In the genomic region with DNA sequence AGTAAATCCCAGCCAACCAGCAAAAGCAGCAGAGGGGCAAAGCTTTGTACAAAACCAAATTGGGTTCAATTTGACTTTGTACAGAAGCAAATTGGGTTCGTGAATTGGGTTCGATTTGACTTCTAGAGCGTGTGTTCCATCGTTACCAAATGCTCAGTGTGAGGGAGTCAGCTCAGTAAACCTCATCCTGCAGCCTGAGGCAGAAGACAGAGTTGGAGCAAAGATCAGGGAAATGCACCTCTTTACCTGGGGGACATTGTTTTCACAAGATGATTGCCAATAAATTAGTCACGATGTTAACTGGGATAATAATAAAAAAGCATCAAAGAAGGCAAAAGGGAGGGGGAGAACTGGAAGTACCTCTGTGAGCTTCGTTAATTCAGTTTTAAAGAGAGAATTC, we compare ENCODE assay signal across 11 cellular contexts. TPM values are rescaled to one million over a fixed set of nuclear protein-coding genes. Genes with fewer than 3 reads are reported as not detected.
A peak's percentile ranks its signal among the peaks of the same experiment; 100 is the strongest.
DNase-seq lines count a peak whose midpoint lies in the region; ATAC-seq and TF ChIP-seq lines count a peak whose summit lies in the region.
"Had no signal": no experiment of that assay in that cellular context is flagged by ENCODE, and none has a peak within 500 bp of the region (broad histone marks: within the 10 kb centered on the region; RNA-seq: fewer than 3 reads in every experiment).

No MANE protein-coding gene starts in this region.

- H3K4me3 ChIP-seq in CD8-positive, alpha-beta T cell (ENCODE audit: low read depth, low read length): no peak overlapping the region
- H3K4me3 ChIP-seq in fibroblast of the aortic adventitia (ENCODE audit: low read depth, low read length) (peak overlapping the region; percentile 82), psoas muscle (peak overlapping the region; percentile 88)
- no peak overlapping the region for H3K4me3 ChIP-seq in effector memory CD4-positive, alpha-beta T cell (ENCODE audit: insufficient read depth, low read depth, low read length, poor library complexity, severe bottlenecking)

- no peaks in the 10 kb centered on the region for H3K9me3 ChIP-seq in CD8-positive, alpha-beta T cell (ENCODE audit: low read length)
- H3K9me3 ChIP-seq in T-helper 17 cell (ENCODE audit: control insufficient read depth, low read length, poor library complexity, severe bottlenecking) (no peaks in the 10 kb centered on the region), psoas muscle (no peaks in the 10 kb centered on the region)
- no peaks in the 10 kb centered on the region for H3K9me3 ChIP-seq in effector memory CD4-positive, alpha-beta T cell (ENCODE audit: control insufficient read depth, low read length)

- no peak for ATAC-seq in CD8-positive, alpha-beta T cell
- no peak for ATAC-seq in T-helper 17 cell
- ATAC-seq in psoas muscle: no peak
- ATAC-seq in left colon: no peak
- ATAC-seq in HG03442 (IDR thresholded peaks at IDR 0.05; ENCODE audit: unreplicated experiment): no peak

- peak overlapping the region; percentile 99 for H3K4me3 Mint-ChIP-seq in CD8-positive, alpha-beta T cell
- H3K4me3 Mint-ChIP-seq in T-helper 17 cell: peak overlapping the region; percentile 21

- H3K9me3 Mint-ChIP-seq in CD8-positive, alpha-beta T cell: no peaks in the 10 kb centered on the region

- H3K27ac ChIP-seq in CD8-positive, alpha-beta T cell (ENCODE audit: low read depth, low read length): no peak overlapping the region
- H3K27ac ChIP-seq in psoas muscle: peak overlapping the region; percentile 74
- H3K27ac ChIP-seq in effector memory CD4-positive, alpha-beta T cell (ENCODE audit: insufficient read depth, low read length, poor library complexity, severe bottlenecking): no peak overlapping the region

- POLR2A ChIA-PET in CD8-positive, alpha-beta T cell (lab: Charles Lee): interaction anchor here (1.1 to 1.6 kb wide), 2 partner anchors 12 to 102 kb away, joined by 3 read pairs; no protein-coding TSS in a partner anchor

- H3K36me3 Mint-ChIP-seq in CD8-positive, alpha-beta T cell: peaks cover 7% of the 10 kb centered on the region
- H3K36me3 Mint-ChIP-seq in T-helper 17 cell (ENCODE audit: low read depth): no peaks in the 10 kb centered on the region

- intact Hi-C loops in CD8-positive, alpha-beta T cell (cut with DNase I, micrococcal nuclease): loop anchor here (2.0 to 5.0 kb wide), 2 partner anchors 147 to 157 kb away; partner anchors contain the start of gene CARS2 (in 1 of the 2)
- intact Hi-C loops in psoas muscle (cut with DNase I) (loop anchor here in 1 of 2 donors (5.0 kb wide), 1 partner anchor 103 kb away; no protein-coding TSS in a partner anchor), left colon (cut with DNase I, micrococcal nuclease) (no loop called here)

- no peaks in the 10 kb centered on the region for H3K36me3 ChIP-seq in CD8-positive, alpha-beta T cell (ENCODE audit: insufficient read depth, low read length)
- H3K36me3 ChIP-seq in psoas muscle (ENCODE audit: insufficient read depth in 1 of 2, low read depth in 1 of 2): no peaks in the 10 kb centered on the region
- no peaks in the 10 kb centered on the region for H3K36me3 ChIP-seq in effector memory CD4-positive, alpha-beta T cell (ENCODE audit: control insufficient read depth, insufficient read depth, low read length)

- CTCF ChIA-PET in CD8-positive, alpha-beta T cell (lab: Charles Lee): interaction anchor here (1.1 to 1.5 kb wide), 2 partner anchors 33 to 104 kb away, joined by 3 read pairs; no protein-coding TSS in a partner anchor

- DNase-seq in CD8-positive, alpha-beta T cell: no peak
- no peak for DNase-seq in T-helper 17 cell
- peak; percentile 6 for DNase-seq in fibroblast of the aortic adventitia (ENCODE audit: low read depth)
- DNase-seq in psoas muscle: no peak
- no peak for DNase-seq in left colon
- no peak for DNase-seq in middle frontal gyrus (ENCODE audit: extremely low spot score, low spot score)
- no peak for DNase-seq in effector memory CD4-positive, alpha-beta T cell
- DNase-seq: amniotic stem cell, NCI-H1105, SIG-M5 had no signal

- 66 to 79% (median 70%) methylated on average over 6 of the region's 6 CpGs for WGBS in psoas muscle, 3 donors

- peaks cover 18% of the 10 kb centered on the region for H3K4me1 Mint-ChIP-seq in CD8-positive, alpha-beta T cell (ENCODE audit: low read depth)
- peaks cover 25% of the 10 kb centered on the region for H3K4me1 Mint-ChIP-seq in T-helper 17 cell

- TF ChIP-seq CTCF in CD8-positive, alpha-beta T cell (IDR thresholded peaks at IDR 0.05): no peak
- TF ChIP-seq CTCF in fibroblast of the aortic adventitia (IDR thresholded peaks at IDR 0.05; ENCODE audit: insufficient read depth, low read length) (no peak), psoas muscle (IDR thresholded peaks at IDR 0.05) (no peak)

- H3K27ac Mint-ChIP-seq in CD8-positive, alpha-beta T cell: peak overlapping the region; percentile 52
- peak overlapping the region; percentile 65 for H3K27ac Mint-ChIP-seq in T-helper 17 cell

- H3K27me3 Mint-ChIP-seq in CD8-positive, alpha-beta T cell (ENCODE audit: low read depth): no peaks in the 10 kb centered on the region
- peaks cover 9% of the 10 kb centered on the region for H3K27me3 Mint-ChIP-seq in T-helper 17 cell

- peaks cover 20% of the 10 kb centered on the region for H3K4me1 ChIP-seq in CD8-positive, alpha-beta T cell (ENCODE audit: insufficient read depth, low read length)
- peaks cover 11% of the 10 kb centered on the region for H3K4me1 ChIP-seq in psoas muscle
- H3K4me1 ChIP-seq in effector memory CD4-positive, alpha-beta T cell (ENCODE audit: control insufficient read depth, insufficient read depth, low read length, poor library complexity, severe bottlenecking): peaks cover 5% of the 10 kb centered on the region

- no peaks in the 10 kb centered on the region for H3K27me3 ChIP-seq in CD8-positive, alpha-beta T cell (ENCODE audit: insufficient read depth, low read length)
- H3K27me3 ChIP-seq in psoas muscle (ENCODE audit: insufficient read depth in 3 of 3, low read length in 2 of 3): peaks cover 0 to 3% (median 0%) of the 10 kb centered on the region in 3 donors
- H3K27me3 ChIP-seq in effector memory CD4-positive, alpha-beta T cell (replicated peaks; ENCODE audit: control insufficient read depth, insufficient read depth, low read length, poor library complexity, severe bottlenecking): no peaks in the 10 kb centered on the region

RNA-seq across cellular contexts. Expression of gene RAB20, which starts 1.5 kb away (rescaled TPM):
- total RNA-seq in CD8-positive, alpha-beta T cell: 1 to 10 TPM; 1.2 to 1.3 TPM
- 1 to 10 TPM; 1.2 to 1.4 TPM for total RNA-seq in T-helper 17 cell
- 1.6 and 3.5 TPM in 2 replicates for total RNA-seq in fibroblast of the aortic adventitia (ENCODE audit: low replicate concordance)
- 1 to 10 TPM; 2.3 to 6.8 (median 3.0) TPM for total RNA-seq in psoas muscle
- polyA plus RNA-seq in psoas muscle: 10 to 100 TPM in 1 of 3 donors, 1 to 10 TPM in 2; 1.2 to 20.5 (median 2.7) TPM
- total RNA-seq in left colon: 10 to 100 TPM; 37.1 to 53.5 TPM

RNA-seq across cellular contexts. Expression of gene NAXD, which starts 55.4 kb away (rescaled TPM):
- total RNA-seq in CD8-positive, alpha-beta T cell: 10 to 100 TPM; 23.4 to 25.6 TPM
- total RNA-seq in T-helper 17 cell (10 to 100 TPM; 17.7 to 22.9 TPM), fibroblast of the aortic adventitia (ENCODE audit: low replicate concordance) (14.8 and 14.9 TPM in 2 replicates), psoas muscle (10 to 100 TPM; 29.2 to 59.2 (median 29.7) TPM), left colon (10 to 100 TPM; 35.9 to 36.4 TPM)
- 10 to 100 TPM; 26.0 to 36.7 (median 29.6) TPM for polyA plus RNA-seq in psoas muscle

Comparison
In these comparisons a context has a peak if more than half of its experiments do, and no peak if none do; other contexts are left out.
1. H3K4me3 ChIP-seq: peak in fibroblast of the aortic adventitia (single experiment) and psoas muscle (single experiment); none in CD8-positive, alpha-beta T cell (single experiment) and effector memory CD4-positive, alpha-beta T cell (single experiment).
2. intact Hi-C loops: an anchor here in CD8-positive, alpha-beta T cell (2.0 to 5.0 kb wide); none called in left colon.